Comparison of ENCODE assay signal across 24 cellular contexts in genomic region chr15:75790631-75791336, GRCh38.
"Had no signal": no experiment of that assay in that cellular context is flagged by ENCODE, and none has a peak within 500 bp of the region (broad histone marks: within the 10 kb centered on the region; RNA-seq: fewer than 3 reads in every experiment).

No MANE protein-coding gene starts in this region.

- H3K27ac Mint-ChIP-seq: natural killer cell; stimulated activated effector memory CD8-positive, alpha-beta T cell treated with anti-CD3 and anti-CD28 coated beads, Interleukin-12 subunit alpha, Interleukin-12 subunit beta, amount 100 ng/mL, for 72 hours had no signal

- H3K4me2 ChIP-seq: hepatocyte had no signal

- H3K27me3 ChIP-seq: hepatocyte, thyroid gland had no signal

- H3K4me3 ChIP-seq: dorsolateral prefrontal cortex, esophagus muscularis mucosa, gastroesophageal sphincter, heart left ventricle, hepatocyte, left ventricle myocardium inferior, lower lobe of right lung, prostate gland, sigmoid colon, stomach, thyroid gland had no signal

- H3K36me3 Mint-ChIP-seq: natural killer cell; stimulated activated effector memory CD8-positive, alpha-beta T cell treated with anti-CD3 and anti-CD28 coated beads, Interleukin-12 subunit alpha, Interleukin-12 subunit beta, amount 100 ng/mL, for 72 hours had no signal

- H3K9me3 ChIP-seq: esophagus muscularis mucosa, gastroesophageal sphincter, heart left ventricle, left ventricle myocardium inferior, lower lobe of right lung, neutrophil, prostate gland, sigmoid colon, stomach, thyroid gland had no signal

- H3K9me3 Mint-ChIP-seq: natural killer cell; stimulated activated effector memory CD8-positive, alpha-beta T cell treated with anti-CD3 and anti-CD28 coated beads, Interleukin-12 subunit alpha, Interleukin-12 subunit beta, amount 100 ng/mL, for 72 hours had no signal

- H3K4me1 Mint-ChIP-seq: natural killer cell; stimulated activated effector memory CD8-positive, alpha-beta T cell treated with anti-CD3 and anti-CD28 coated beads, Interleukin-12 subunit alpha, Interleukin-12 subunit beta, amount 100 ng/mL, for 72 hours had no signal

- DNase-seq: cerebellar nuclear complex; dorsolateral prefrontal cortex; effector CD4-positive, alpha-beta T cell; foreskin keratinocyte; heart left ventricle; left cardiac atrium; left ventricle myocardium inferior; lower lobe of right lung; natural killer cell; right cardiac atrium; sigmoid colon; stimulated activated CD4-positive, alpha-beta T cell treated with anti-CD3 and anti-CD28 coated beads, Interleukin-2, amount 100 ng/mL, for 24 hours; stimulated activated CD4-positive, alpha-beta T cell treated with anti-CD3 and anti-CD28 coated beads, Interleukin-4, amount 100 ng/mL, for 24 hours; stimulated activated naive CD4-positive, alpha-beta T cell treated with Interleukin-2 at 50 U/mL for 16 hours; stomach; thyroid gland; trophoblast cell had no signal

- H3K27ac ChIP-seq: dorsolateral prefrontal cortex, esophagus muscularis mucosa, foreskin keratinocyte, gastroesophageal sphincter, heart left ventricle, hepatocyte, left ventricle myocardium inferior, lower lobe of right lung, neutrophil, parathyroid adenoma, prostate gland, sigmoid colon, stomach, thyroid gland had no signal

- H2AFZ ChIP-seq: hepatocyte, parathyroid adenoma had no signal

- H3K9ac ChIP-seq: parathyroid adenoma had no signal

- H3K4me3 Mint-ChIP-seq: natural killer cell; stimulated activated effector memory CD8-positive, alpha-beta T cell treated with anti-CD3 and anti-CD28 coated beads, Interleukin-12 subunit alpha, Interleukin-12 subunit beta, amount 100 ng/mL, for 72 hours had no signal

- H3K4me1 ChIP-seq: esophagus muscularis mucosa, foreskin keratinocyte, gastroesophageal sphincter, heart left ventricle, left ventricle myocardium inferior, lower lobe of right lung, parathyroid adenoma, prostate gland, stomach, thyroid gland had no signal

- H3K36me3 ChIP-seq: esophagus muscularis mucosa, gastroesophageal sphincter, heart left ventricle, left ventricle myocardium inferior, lower lobe of right lung, neutrophil, prostate gland, sigmoid colon, stomach, thyroid gland had no signal
